16 cellular contexts compared by ENCODE assay signal in the genomic region with DNA sequence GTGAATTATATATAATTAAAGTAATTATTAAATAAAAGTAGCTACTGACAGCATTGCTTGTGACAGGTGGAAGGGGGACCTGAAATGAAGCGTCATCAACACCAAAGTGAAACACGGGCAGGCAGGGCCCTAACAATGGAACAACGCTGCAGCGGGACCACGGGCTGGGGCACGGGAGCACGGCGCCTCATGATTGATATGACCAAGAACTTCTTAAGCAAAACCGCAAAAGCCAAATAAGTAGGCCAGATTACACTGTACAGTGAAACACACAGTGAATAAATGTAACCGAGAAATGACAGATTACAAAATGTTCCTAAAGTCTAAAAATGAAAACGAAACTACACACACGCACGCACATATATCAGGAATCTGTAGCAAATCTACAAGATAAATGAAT.
A peak's percentile ranks its signal among the peaks of the same experiment; 100 is the strongest.
DNase-seq lines count a peak whose midpoint lies in the region; ATAC-seq, FAIRE-seq and TF ChIP-seq lines count a peak whose summit lies in the region.
"Had no signal": no experiment of that assay in that cellular context is flagged by ENCODE, and none has a peak within 500 bp of the region (broad histone marks: within the 10 kb centered on the region; RNA-seq: fewer than 3 reads in every experiment).

No MANE protein-coding gene starts in this region.

- no peaks in the 10 kb centered on the region for H3K36me3 Mint-ChIP-seq in T-helper 17 cell (ENCODE audit: low read depth)
- no peaks in the 10 kb centered on the region for H3K36me3 Mint-ChIP-seq in effector memory CD8-positive, alpha-beta T cell (ENCODE audit: insufficient read depth)
- peaks cover 7% of the 10 kb centered on the region for H3K36me3 Mint-ChIP-seq in glutamatergic neuron (ENCODE audit: unreplicated experiment)
- H3K36me3 Mint-ChIP-seq in nephron progenitor cell (ENCODE audit: low read depth), result no peaks in the 10 kb centered on the region
- H3K36me3 Mint-ChIP-seq: natural killer cell treated with Interleukin-12 subunit alpha and Interleukin-12 subunit beta and Interleukin-15 and Interleukin-18, amount 100 ng/mL, for 72 hours had no signal

- peaks cover 0 to 2% of the 10 kb centered on the region in 2 donors for H3K9me3 Mint-ChIP-seq in effector memory CD8-positive, alpha-beta T cell
- H3K9me3 Mint-ChIP-seq in glutamatergic neuron (ENCODE audit: unreplicated experiment) (peaks cover 7% of the 10 kb centered on the region), nephron progenitor cell (peaks cover 3% of the 10 kb centered on the region)
- H3K9me3 Mint-ChIP-seq: natural killer cell treated with Interleukin-12 subunit alpha and Interleukin-12 subunit beta and Interleukin-15 and Interleukin-18, amount 100 ng/mL, for 72 hours had no signal

- peak overlapping the region; percentile 70 for H3K27ac Mint-ChIP-seq in T-helper 17 cell
- peak overlapping the region in 1 of 2 donors; percentile 84 for H3K27ac Mint-ChIP-seq in effector memory CD8-positive, alpha-beta T cell
- H3K27ac Mint-ChIP-seq in glutamatergic neuron (ENCODE audit: unreplicated experiment), result no peak overlapping the region
- no peak overlapping the region for H3K27ac Mint-ChIP-seq in nephron progenitor cell
- H3K27ac Mint-ChIP-seq: natural killer cell treated with Interleukin-12 subunit alpha and Interleukin-12 subunit beta and Interleukin-15 and Interleukin-18, amount 100 ng/mL, for 72 hours had no signal

- H3K4me1 ChIP-seq in HepG2 (ENCODE audit: insufficient read depth, low read length), result no peaks in the 10 kb centered on the region
- no peaks in the 10 kb centered on the region for H3K4me1 ChIP-seq in right lobe of liver
- H3K4me1 ChIP-seq: Peyer's patch had no signal

- peak overlapping the region; percentile 69 for H2AFZ ChIP-seq in HepG2 (ENCODE audit: low read length)

- intact Hi-C loops in HepG2 (cut with micrococcal nuclease; ENCODE audit: unreplicated experiment) (no loop called here), right lobe of liver (cut with DNase I) (no loop called here), Right ventricle myocardium superior (cut with DNase I) (no loop called here)

- H3K4me3 Mint-ChIP-seq in T-helper 17 cell, result peak overlapping the region; percentile 88
- peak overlapping the region; percentile 55 to 74 for H3K4me3 Mint-ChIP-seq in effector memory CD8-positive, alpha-beta T cell
- no peak overlapping the region for H3K4me3 Mint-ChIP-seq in glutamatergic neuron (ENCODE audit: unreplicated experiment)
- no peak overlapping the region for H3K4me3 Mint-ChIP-seq in nephron progenitor cell
- H3K4me3 Mint-ChIP-seq: natural killer cell treated with Interleukin-12 subunit alpha and Interleukin-12 subunit beta and Interleukin-15 and Interleukin-18, amount 100 ng/mL, for 72 hours had no signal

- H3K27me3 Mint-ChIP-seq in T-helper 17 cell (no peaks in the 10 kb centered on the region), glutamatergic neuron (ENCODE audit: unreplicated experiment) (peaks cover 3% of the 10 kb centered on the region), nephron progenitor cell (ENCODE audit: low read depth, poor library complexity) (peaks cover 12% of the 10 kb centered on the region)
- H3K27me3 Mint-ChIP-seq in effector memory CD8-positive, alpha-beta T cell, result peaks cover 0 to 8% of the 10 kb centered on the region in 2 donors

- CTCF ChIA-PET in HepG2 (lab: Yijun Ruan, JAX; ENCODE audit: low intra/inter-chr PET ratio, low total read pairs), result no interaction called here

- H3K9me3 ChIP-seq in HepG2 (ENCODE audit: low read length) (no peaks in the 10 kb centered on the region), right lobe of liver (no peaks in the 10 kb centered on the region), T-helper 17 cell (ENCODE audit: control insufficient read depth, low read length, poor library complexity, severe bottlenecking) (no peaks in the 10 kb centered on the region)
- H3K9me3 ChIP-seq: Peyer's patch had no signal

- H3K4me1 Mint-ChIP-seq in T-helper 17 cell, result peaks cover 6% of the 10 kb centered on the region
- peaks cover 0 to 2% of the 10 kb centered on the region in 2 donors for H3K4me1 Mint-ChIP-seq in effector memory CD8-positive, alpha-beta T cell (ENCODE audit: low read depth in 2 of 2)
- H3K4me1 Mint-ChIP-seq in glutamatergic neuron (ENCODE audit: low read depth, unreplicated experiment), result peaks cover 21% of the 10 kb centered on the region
- H3K4me1 Mint-ChIP-seq in nephron progenitor cell, result peaks cover 5% of the 10 kb centered on the region

- no peak overlapping the region for H3K9ac ChIP-seq in HepG2 (ENCODE audit: insufficient read depth, low read depth, low read length)

- H3K27ac ChIP-seq in HepG2 (ENCODE audit: extremely low read length, insufficient read depth, low read length), result no peak overlapping the region
- H3K27ac ChIP-seq in right lobe of liver, result no peak overlapping the region
- H3K27ac ChIP-seq: Peyer's patch, WERI-Rb-1 had no signal

- no peak for TF ChIP-seq EP300 in HepG2 (IDR thresholded peaks at IDR 0.05; ENCODE audit: low read depth in 2 of 2, low read length in 2 of 2)
- TF ChIP-seq EP300 in HepG2 (CRISPR knock-in tag; IDR thresholded peaks at IDR 0.05; ENCODE audit: borderline replicate concordance), result no peak

- H3K4me3 ChIP-seq in HepG2 (replicated peaks in 1 of 3; ENCODE audit: insufficient read depth in 1 of 3, low read depth in 2 of 3, low read length in 3 of 3) (peak overlapping the region; percentile 33 to 47 (median 44); a peak in 5 of 6 replicates), right lobe of liver (no peak overlapping the region)
- H3K4me3 ChIP-seq: Peyer's patch had no signal

- no peak for TF ChIP-seq POLR2A in HepG2 (IDR thresholded peaks at IDR 0.05; ENCODE audit: insufficient read depth in 1 of 2, low read depth in 2 of 2, low read length in 2 of 2)
- TF ChIP-seq POLR2A in right lobe of liver (IDR thresholded peaks at IDR 0.05), result no peak

- no TSS peak for BruUV-seq in HepG2 (replicated peaks; lab: Mats Ljungman, UMichigan)

- ATAC-seq in HepG2, result peak; percentile 43; the same call in 1 of the 3 replicates
- no peak for ATAC-seq in right lobe of liver
- ATAC-seq in T-helper 17 cell, result peak; percentile 56
- no peak for ATAC-seq in effector memory CD8-positive, alpha-beta T cell (replicated peaks)
- no peak for ATAC-seq in Right ventricle myocardium superior (ENCODE audit: poor library complexity)
- ATAC-seq: HCT116 had no signal

- TF ChIP-seq CTCF in HepG2 (CRISPR knock-in tag; IDR thresholded peaks at IDR 0.05) (no peak), right lobe of liver (IDR thresholded peaks at IDR 0.05) (no peak), glutamatergic neuron (IDR thresholded peaks at IDR 0.05; ENCODE audit: partially characterized antibody, unreplicated experiment) (no peak), nephron progenitor cell (IDR thresholded peaks at IDR 0.05) (no peak)

- FAIRE-seq in HepG2 (lab: Jason Lieb, UNC), result no peak
- FAIRE-seq: urothelium cell line had no signal

- WGBS in HepG2 (ENCODE audit: low lambda C conversion rate), result 2% methylated on average over 13 of the region's 13 CpGs
- WGBS in right lobe of liver (ENCODE audit: insufficient coverage, low coverage, low lambda C conversion rate, missing lambda C conversion rate), result 60% methylated on average over 13 of the region's 13 CpGs

- DNase-seq in HepG2 (ENCODE audit: low spot score), result no peak
- DNase-seq in right lobe of liver, result no peak
- DNase-seq in T-helper 17 cell, result no peak
- DNase-seq in effector memory CD8-positive, alpha-beta T cell, result no peak
- DNase-seq in glutamatergic neuron, result no peak
- no peak for DNase-seq in cerebellum (ENCODE audit: low spot score)
- no peak for DNase-seq in nephron progenitor cell
- no peak for DNase-seq in Right ventricle myocardium superior
- DNase-seq: MV-4-11, NCI-H2029 treated with DMSO at 0.1 percent for 48 hours, NCI-H526, Peyer's patch, WERI-Rb-1 had no signal

- H3K4me2 ChIP-seq in HepG2 (ENCODE audit: low read depth, low read length), result peak overlapping the region; percentile 64

- POLR2A ChIA-PET in HepG2 (lab: Yijun Ruan, JAX), result no interaction called here

- no peaks in the 10 kb centered on the region for H3K79me2 ChIP-seq in HepG2 (ENCODE audit: insufficient read depth, low read length)

- in situ Hi-C loops in HepG2 (cut with HindIII; ENCODE audit: extremely low pct_ligation_motif_present, low pct_unique_long_range_greater_than_20kb), result no loop called here

- TF ChIP-seq RAD21 in HepG2 (CRISPR knock-in tag; IDR thresholded peaks at IDR 0.05), result no peak

- H3K36me3 ChIP-seq in HepG2 (replicated peaks in 1 of 2; ENCODE audit: control insufficient read depth in 1 of 2, insufficient read depth in 2 of 2, low read length in 2 of 2), result no peaks in the 10 kb centered on the region
- no peaks in the 10 kb centered on the region for H3K36me3 ChIP-seq in right lobe of liver
- H3K36me3 ChIP-seq: Peyer's patch, WERI-Rb-1 had no signal

- H3K27me3 ChIP-seq in HepG2 (ENCODE audit: control insufficient read depth in 1 of 2, insufficient read depth in 2 of 2, low read length in 2 of 2) (peaks cover 0 to 38% of the 10 kb centered on the region in 2 experiments; a peak in 3 of 5 replicates), right lobe of liver (no peaks in the 10 kb centered on the region)
- H3K27me3 ChIP-seq: Peyer's patch had no signal

- no peaks in the 10 kb centered on the region for H4K20me1 ChIP-seq in HepG2 (ENCODE audit: insufficient read depth, low read length)

TF ChIP-seq in HepG2, 621 proteins besides CTCF, POLR2A, EP300 and RAD21:
- peak; percentile 19; the same call in 1 of the 2 replicates for TF ChIP-seq CREB1 (IDR thresholded peaks at IDR 0.05)
- no peak for TF ChIP-seq CREB1 (CRISPR knock-in tag; IDR thresholded peaks at IDR 0.05)
- no peak for TF ChIP-seq NBN (conservative IDR thresholded peaks at IDR 0.05)
- TF ChIP-seq CBX2 (IDR thresholded peaks at IDR 0.05; ENCODE audit: low read depth, low read length), result 0 out of 2 replicates have a peak, but pooled peaks have one; percentile 43
- TF ChIP-seq CBX2 (CRISPR knock-in tag; IDR thresholded peaks at IDR 0.05; ENCODE audit: low read depth), result no peak
- no peak for TF ChIP-seq SP4 (CRISPR knock-in tag; IDR thresholded peaks at IDR 0.05)
- TF ChIP-seq GTF2F1 (IDR thresholded peaks at IDR 0.05; ENCODE audit: low read length), result no peak

Comparison
In these comparisons a context has a peak if more than half of its experiments do, and no peak if none do; other contexts are left out.
1. ATAC-seq: peak in HepG2 (single experiment) and T-helper 17 cell (single experiment); none in right lobe of liver (0 of 4), effector memory CD8-positive, alpha-beta T cell (single experiment) and Right ventricle myocardium superior (single experiment).
2. H3K4me3 ChIP-seq: peak in HepG2 (3 of 3); none in right lobe of liver (0 of 3).
3. H3K4me3 Mint-ChIP-seq: peak in T-helper 17 cell (single experiment) and effector memory CD8-positive, alpha-beta T cell (2 of 2); none in glutamatergic neuron (single experiment) and nephron progenitor cell (single experiment).